ENCODE assay signal across 9 cellular contexts in the genomic region with DNA sequence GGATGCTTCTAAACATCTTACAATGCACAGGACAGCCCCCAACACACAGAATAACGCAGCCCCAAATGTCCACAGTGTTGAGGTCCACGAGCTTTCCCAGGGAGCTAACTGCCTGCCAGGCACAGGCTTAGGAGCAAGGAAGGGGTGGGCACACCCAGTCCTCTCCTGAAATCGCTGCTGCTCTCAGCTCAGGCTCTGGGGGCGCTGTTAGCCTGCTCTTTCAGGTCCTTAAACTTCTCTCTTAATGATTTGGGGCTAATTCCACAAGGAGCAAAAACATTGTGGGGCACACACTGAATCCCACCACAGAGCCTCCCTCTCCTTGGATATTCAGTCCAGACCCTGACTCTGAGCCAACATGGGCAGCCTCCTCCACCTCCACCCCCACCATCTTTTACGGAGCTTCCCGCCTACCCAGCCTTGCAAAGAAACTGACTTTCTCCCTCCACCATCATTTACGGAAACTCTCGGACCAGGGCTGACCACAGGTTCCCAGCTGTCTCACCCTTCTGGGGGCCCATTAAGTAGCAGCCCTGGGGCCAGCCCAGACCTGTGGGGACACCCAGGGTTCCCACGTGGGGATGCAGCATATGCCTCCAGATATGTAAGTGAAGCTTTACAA. TPM values are rescaled to one million over a fixed set of nuclear protein-coding genes. Genes with fewer than 3 reads are reported as not detected.
DNase-seq lines count a peak whose midpoint lies in the region; ATAC-seq, FAIRE-seq and TF ChIP-seq lines count a peak whose summit lies in the region.
"Had no signal": no experiment of that assay in that cellular context is flagged by ENCODE, and none has a peak within 500 bp of the region (broad histone marks: within the 10 kb centered on the region; RNA-seq: fewer than 3 reads in every experiment).

No MANE protein-coding gene starts in this region.

- no peaks in the 10 kb centered on the region for H3K36me3 ChIP-seq in BJ (ENCODE audit: control insufficient read depth, insufficient read depth, low read length)

- peaks cover 0 to 16% of the 10 kb centered on the region in 2 donors for H3K36me3 Mint-ChIP-seq in naive B cell

- peak in 1 of 2 donors; percentile 58 for ATAC-seq in naive B cell (ENCODE audit: low read depth in 2 of 2)
- no peak for ATAC-seq in HG02642 (IDR thresholded peaks at IDR 0.05; ENCODE audit: poor library complexity, unreplicated experiment)
- no peak for ATAC-seq in HG02798 (IDR thresholded peaks at IDR 0.05; ENCODE audit: poor library complexity, unreplicated experiment)

- no peak overlapping the region for H3K27ac Mint-ChIP-seq in naive B cell

- POLR2A ChIA-PET in BJ (lab: Charles Lee): no interaction called here

- DNase-seq in BJ (ENCODE audit: low read depth) (no peak), GM18507 (ENCODE audit: extremely low spot score, insufficient read length, low read depth) (no peak), RPMI7951 (ENCODE audit: low read depth) (peak; percentile 41), coronary artery (ENCODE audit: low spot score) (no peak), naive B cell (peak; percentile 30), kidney glomerular epithelial cell (lab: John Stamatoyannopoulos, UW) (no peak)

- H3K4me3 Mint-ChIP-seq in naive B cell: peak overlapping the region in 1 of 8 donors; percentile 61

- TF ChIP-seq CTCF in BJ (IDR thresholded peaks at IDR 0.05; ENCODE audit: insufficient read depth, low read depth, low read length): peak; percentile 29
- peak; percentile 27 for TF ChIP-seq CTCF in coronary artery (IDR thresholded peaks at IDR 0.05)

- no peak overlapping the region for H3K27ac ChIP-seq in coronary artery

- H3K9me3 Mint-ChIP-seq in naive B cell: peaks cover 0 to 8% (median 0%) of the 10 kb centered on the region in 7 donors

- H3K27me3 Mint-ChIP-seq in naive B cell: peaks cover 26 to 72% (median 67%) of the 10 kb centered on the region in 3 donors

- H3K4me3 ChIP-seq in BJ (ENCODE audit: low read depth, low read length) (no peak overlapping the region), coronary artery (no peak overlapping the region)

- peak; percentile 74 for FAIRE-seq in GM18507 (lab: Jason Lieb, UNC)

- peaks cover 13 to 48% (median 27%) of the 10 kb centered on the region in 3 donors for H3K4me1 Mint-ChIP-seq in naive B cell

- CTCF ChIA-PET in BJ (lab: Yijun Ruan, JAX): interaction anchor here (0.7 to 0.9 kb wide), 2 partner anchors 10 to 198 kb away, joined by 3 to 4 read pairs; no protein-coding TSS in a partner anchor

- H3K27me3 ChIP-seq in BJ (ENCODE audit: control insufficient read depth, insufficient read depth, low read length): no peaks in the 10 kb centered on the region

RNA-seq across cellular contexts. Expression of gene CD300H, which starts 1.1 kb away (rescaled TPM):
- polyA plus RNA-seq in BJ (2011; rRNA removed) (not detected in 2 replicates), naive B cell (ENCODE audit: low read depth in 6 of 6) (1 to 10 TPM in 1 of 6 donors, under 1 TPM in 1, not detected in 4; 0.94 to 1.1 TPM)
- not detected in 2 replicates for polyA minus RNA-seq in BJ (2011; rRNA and poly(A)+ RNA removed)
- not detected in 2 replicates for total RNA-seq in RPMI7951 (2014; rRNA removed; shearing (Covaris generic))
- total RNA-seq: temporal lobe had no signal

RNA-seq across cellular contexts. Expression of gene CD300C, which starts 20.3 kb away (rescaled TPM):
- polyA plus RNA-seq in BJ (2011; rRNA removed) (0.05 TPM in 1 of 2 replicates, not detected in the other), naive B cell (ENCODE audit: low read depth in 6 of 6) (1 to 10 TPM in 1 of 6 donors, under 1 TPM in 4, not detected in 1; 0.20 to 1.5 (median 0.25) TPM)
- polyA minus RNA-seq in BJ (2011; rRNA and poly(A)+ RNA removed): not detected in 2 replicates
- total RNA-seq in RPMI7951 (2014; rRNA removed; shearing (Covaris generic)): not detected in 2 replicates

RNA-seq across cellular contexts. Expression of gene CD300LD, which starts 25.8 kb away (rescaled TPM):
- polyA plus RNA-seq in BJ (2011; rRNA removed) (not detected in 2 replicates), naive B cell (ENCODE audit: low read depth in 6 of 6) (not detected)
- not detected in 2 replicates for polyA minus RNA-seq in BJ (2011; rRNA and poly(A)+ RNA removed)
- not detected in 2 replicates for total RNA-seq in RPMI7951 (2014; rRNA removed; shearing (Covaris generic))
- total RNA-seq: temporal lobe had no signal

RNA-seq across cellular contexts. Expression of gene CD300LB, which starts 35.0 kb away (rescaled TPM):
- polyA plus RNA-seq in BJ (2011; rRNA removed): not detected in 2 replicates
- not detected in 2 replicates for polyA minus RNA-seq in BJ (2011; rRNA and poly(A)+ RNA removed)
- not detected in 2 replicates for total RNA-seq in RPMI7951 (2014; rRNA removed; shearing (Covaris generic))
- polyA plus RNA-seq in naive B cell (ENCODE audit: low read depth in 6 of 6): under 1 TPM in 3 of 6 donors, not detected in 3; 0.14 to 0.60 (median 0.24) TPM

RNA-seq across cellular contexts. Expression of gene CD300E, which starts 57.3 kb away (rescaled TPM):
- polyA plus RNA-seq in BJ (2011; rRNA removed): not detected in 2 replicates
- polyA minus RNA-seq in BJ (2011; rRNA and poly(A)+ RNA removed): not detected in 2 replicates
- not detected in 2 replicates for total RNA-seq in RPMI7951 (2014; rRNA removed; shearing (Covaris generic))
- under 1 TPM in 3 of 6 donors, not detected in 3; 0.06 to 0.69 (median 0.18) TPM for polyA plus RNA-seq in naive B cell (ENCODE audit: low read depth in 6 of 6)

Comparison
In these comparisons a context has a peak if more than half of its experiments do, and no peak if none do; other contexts are left out.
1. DNase-seq: peak in RPMI7951 (single experiment) and naive B cell (single experiment); none in BJ (single experiment), GM18507 (single experiment), coronary artery (single experiment) and kidney glomerular epithelial cell (single experiment).